ENCODE assay signal across 1 cellular context in genomic region chr7:12640299-12641096, GRCh38.
A peak's percentile ranks its signal among the peaks of the same experiment; 100 is the strongest.
TF ChIP-seq lines count a peak whose summit lies in the region.

No MANE protein-coding gene starts in this region.

TF ChIP-seq in HepG2, 621 proteins besides CTCF, POLR2A, EP300 and RAD21 (continued from another document and continues in another):
- no peak for TF ChIP-seq ZSCAN30 (CRISPR knock-in tag; IDR thresholded peaks at IDR 0.05)
- TF ChIP-seq FOXK1 (CRISPR knock-in tag; IDR thresholded peaks at IDR 0.05; ENCODE audit: borderline replicate concordance, low read depth): no peak; the same call in 1 of the 2 replicates
- no peak for TF ChIP-seq BCLAF1 (IDR thresholded peaks at IDR 0.05)
- peak; percentile 56; the same call in 1 of the 2 replicates for TF ChIP-seq RCOR2 (CRISPR knock-in tag; IDR thresholded peaks at IDR 0.05)
- peak; percentile 84 for TF ChIP-seq CREM (IDR thresholded peaks at IDR 0.05)
- TF ChIP-seq CREM (CRISPR knock-in tag; IDR thresholded peaks at IDR 0.05): no peak
- TF ChIP-seq SALL1 (CRISPR knock-in tag; IDR thresholded peaks at IDR 0.05): peak; percentile 83; the same call in 1 of the 2 replicates
- no peak for TF ChIP-seq ZNF687 (CRISPR knock-in tag; IDR thresholded peaks at IDR 0.05)
- TF ChIP-seq SRSF1 (optimal IDR thresholded peaks at IDR 0.05; ENCODE audit: low read depth, low read length): no peak
- TF ChIP-seq, protein P1, sequence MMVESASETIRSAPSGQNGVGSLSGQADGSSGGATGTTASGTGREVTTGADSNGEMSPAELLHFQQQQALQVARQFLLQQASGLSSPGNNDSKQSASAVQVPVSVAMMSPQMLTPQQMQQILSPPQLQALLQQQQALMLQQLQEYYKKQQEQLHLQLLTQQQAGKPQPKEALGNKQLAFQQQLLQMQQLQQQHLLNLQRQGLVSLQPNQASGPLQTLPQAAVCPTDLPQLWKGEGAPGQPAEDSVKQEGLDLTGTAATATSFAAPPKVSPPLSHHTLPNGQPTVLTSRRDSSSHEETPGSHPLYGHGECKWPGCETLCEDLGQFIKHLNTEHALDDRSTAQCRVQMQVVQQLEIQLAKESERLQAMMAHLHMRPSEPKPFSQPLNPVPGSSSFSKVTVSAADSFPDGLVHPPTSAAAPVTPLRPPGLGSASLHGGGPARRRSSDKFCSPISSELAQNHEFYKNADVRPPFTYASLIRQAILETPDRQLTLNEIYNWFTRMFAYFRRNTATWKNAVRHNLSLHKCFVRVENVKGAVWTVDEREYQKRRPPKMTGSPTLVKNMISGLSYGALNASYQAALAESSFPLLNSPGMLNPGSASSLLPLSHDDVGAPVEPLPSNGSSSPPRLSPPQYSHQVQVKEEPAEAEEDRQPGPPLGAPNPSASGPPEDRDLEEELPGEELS (CRISPR knock-in tag; IDR thresholded peaks at IDR 0.05): peak; percentile 86
- no peak for TF ChIP-seq ZNF251 (CRISPR knock-in tag; IDR thresholded peaks at IDR 0.05)
- TF ChIP-seq MAFF (IDR thresholded peaks at IDR 0.05; ENCODE audit: low read depth, low read length): no peak
- TF ChIP-seq ZNF768 (CRISPR knock-in tag; IDR thresholded peaks at IDR 0.05): no peak
- no peak for TF ChIP-seq MATR3 (CRISPR knock-in tag; IDR thresholded peaks at IDR 0.05)
- peak; percentile 30; the same call in 1 of the 2 replicates for TF ChIP-seq ATF3 (CRISPR knock-in tag; IDR thresholded peaks at IDR 0.05)
- TF ChIP-seq, protein P2, sequence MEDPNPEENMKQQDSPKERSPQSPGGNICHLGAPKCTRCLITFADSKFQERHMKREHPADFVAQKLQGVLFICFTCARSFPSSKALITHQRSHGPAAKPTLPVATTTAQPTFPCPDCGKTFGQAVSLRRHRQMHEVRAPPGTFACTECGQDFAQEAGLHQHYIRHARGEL (CRISPR knock-in tag; IDR thresholded peaks at IDR 0.05): no peak
- no peak for TF ChIP-seq ZNF326 (CRISPR knock-in tag; IDR thresholded peaks at IDR 0.05; ENCODE audit: borderline replicate concordance)
- TF ChIP-seq, protein P3, sequence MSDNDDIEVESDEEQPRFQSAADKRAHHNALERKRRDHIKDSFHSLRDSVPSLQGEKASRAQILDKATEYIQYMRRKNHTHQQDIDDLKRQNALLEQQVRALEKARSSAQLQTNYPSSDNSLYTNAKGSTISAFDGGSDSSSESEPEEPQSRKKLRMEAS (IDR thresholded peaks at IDR 0.05): peak; percentile 23
- TF ChIP-seq TEAD3 (CRISPR knock-in tag; optimal IDR thresholded peaks at IDR 0.05; ENCODE audit: borderline replicate concordance): peak; percentile 91
- TF ChIP-seq, protein P4, sequence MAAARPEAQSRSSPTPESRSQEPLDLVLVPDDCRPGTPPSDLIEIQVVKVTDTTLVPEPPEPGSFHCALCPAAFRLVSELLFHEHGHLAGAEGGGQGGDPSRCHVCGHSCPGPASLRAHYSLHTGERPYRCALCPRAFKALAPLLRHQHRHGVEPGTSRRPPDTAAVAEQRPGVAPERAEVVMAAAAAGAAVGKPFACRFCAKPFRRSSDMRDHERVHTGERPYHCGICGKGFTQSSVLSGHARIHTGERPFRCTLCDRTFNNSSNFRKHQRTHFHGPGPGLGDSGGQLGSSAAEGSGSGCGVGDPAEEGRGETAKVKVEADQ (CRISPR knock-in tag; IDR thresholded peaks at IDR 0.05; ENCODE audit: borderline replicate concordance): no peak
- TF ChIP-seq, protein P5, sequence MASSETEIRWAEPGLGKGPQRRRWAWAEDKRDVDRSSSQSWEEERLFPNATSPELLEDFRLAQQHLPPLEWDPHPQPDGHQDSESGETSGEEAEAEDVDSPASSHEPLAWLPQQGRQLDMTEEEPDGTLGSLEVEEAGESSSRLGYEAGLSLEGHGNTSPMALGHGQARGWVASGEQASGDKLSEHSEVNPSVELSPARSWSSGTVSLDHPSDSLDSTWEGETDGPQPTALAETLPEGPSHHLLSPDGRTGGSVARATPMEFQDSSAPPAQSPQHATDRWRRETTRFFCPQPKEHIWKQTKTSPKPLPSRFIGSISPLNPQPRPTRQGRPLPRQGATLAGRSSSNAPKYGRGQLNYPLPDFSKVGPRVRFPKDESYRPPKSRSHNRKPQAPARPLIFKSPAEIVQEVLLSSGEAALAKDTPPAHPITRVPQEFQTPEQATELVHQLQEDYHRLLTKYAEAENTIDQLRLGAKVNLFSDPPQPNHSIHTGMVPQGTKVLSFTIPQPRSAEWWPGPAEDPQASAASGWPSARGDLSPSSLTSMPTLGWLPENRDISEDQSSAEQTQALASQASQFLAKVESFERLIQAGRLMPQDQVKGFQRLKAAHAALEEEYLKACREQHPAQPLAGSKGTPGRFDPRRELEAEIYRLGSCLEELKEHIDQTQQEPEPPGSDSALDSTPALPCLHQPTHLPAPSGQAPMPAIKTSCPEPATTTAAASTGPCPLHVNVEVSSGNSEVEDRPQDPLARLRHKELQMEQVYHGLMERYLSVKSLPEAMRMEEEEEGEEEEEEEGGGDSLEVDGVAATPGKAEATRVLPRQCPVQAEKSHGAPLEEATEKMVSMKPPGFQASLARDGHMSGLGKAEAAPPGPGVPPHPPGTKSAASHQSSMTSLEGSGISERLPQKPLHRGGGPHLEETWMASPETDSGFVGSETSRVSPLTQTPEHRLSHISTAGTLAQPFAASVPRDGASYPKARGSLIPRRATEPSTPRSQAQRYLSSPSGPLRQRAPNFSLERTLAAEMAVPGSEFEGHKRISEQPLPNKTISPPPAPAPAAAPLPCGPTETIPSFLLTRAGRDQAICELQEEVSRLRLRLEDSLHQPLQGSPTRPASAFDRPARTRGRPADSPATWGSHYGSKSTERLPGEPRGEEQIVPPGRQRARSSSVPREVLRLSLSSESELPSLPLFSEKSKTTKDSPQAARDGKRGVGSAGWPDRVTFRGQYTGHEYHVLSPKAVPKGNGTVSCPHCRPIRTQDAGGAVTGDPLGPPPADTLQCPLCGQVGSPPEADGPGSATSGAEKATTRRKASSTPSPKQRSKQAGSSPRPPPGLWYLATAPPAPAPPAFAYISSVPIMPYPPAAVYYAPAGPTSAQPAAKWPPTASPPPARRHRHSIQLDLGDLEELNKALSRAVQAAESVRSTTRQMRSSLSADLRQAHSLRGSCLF (CRISPR knock-in tag; IDR thresholded peaks at IDR 0.05; ENCODE audit: borderline replicate concordance): no peak
- peak; percentile 98 for TF ChIP-seq TCF7 (IDR thresholded peaks at IDR 0.05; ENCODE audit: low read depth)
- peak; percentile 64; the same call in 1 of the 2 replicates for TF ChIP-seq JUN (CRISPR knock-in tag; IDR thresholded peaks at IDR 0.05)
- TF ChIP-seq ZNF678 (CRISPR knock-in tag; IDR thresholded peaks at IDR 0.05): no peak
- TF ChIP-seq ZNF746 (CRISPR knock-in tag; IDR thresholded peaks at IDR 0.05): no peak
- no peak for TF ChIP-seq IRF9 (CRISPR knock-in tag; IDR thresholded peaks at IDR 0.05; ENCODE audit: borderline replicate concordance)
- no peak for TF ChIP-seq XRCC5 (optimal IDR thresholded peaks at IDR 0.05; ENCODE audit: low read length)
- TF ChIP-seq GMEB1 (CRISPR knock-in tag; IDR thresholded peaks at IDR 0.05; ENCODE audit: borderline replicate concordance): no peak
- peak; percentile 97 for TF ChIP-seq NCOA2 (CRISPR knock-in tag; IDR thresholded peaks at IDR 0.05)
- TF ChIP-seq KDM6A (CRISPR knock-in tag; IDR thresholded peaks at IDR 0.05; ENCODE audit: low read depth): peak; percentile 52; the same call in 1 of the 2 replicates
- TF ChIP-seq SOX6 (IDR thresholded peaks at IDR 0.05): no peak
- peak; percentile 87 for TF ChIP-seq SOX6 (CRISPR knock-in tag; IDR thresholded peaks at IDR 0.05)
- TF ChIP-seq TBX2 (CRISPR knock-in tag; IDR thresholded peaks at IDR 0.05; ENCODE audit: borderline replicate concordance): peak; percentile 48; the same call in 1 of the 2 replicates
- TF ChIP-seq ZSCAN29 (CRISPR knock-in tag; conservative IDR thresholded peaks at IDR 0.05): 0 out of 2 replicates have a peak, but pooled peaks have one; percentile 43
- no peak for TF ChIP-seq HOXA3 (CRISPR knock-in tag; IDR thresholded peaks at IDR 0.05)
- TF ChIP-seq MBNL3 (CRISPR knock-in tag; conservative IDR thresholded peaks at IDR 0.05): no peak
- peak; percentile 87; the same call in 1 of the 2 replicates for TF ChIP-seq EHMT2 (IDR thresholded peaks at IDR 0.05; ENCODE audit: borderline replicate concordance, low read depth, low read length)
